In genomic region chr21:15993951-15994350, GRCh38 we compare ENCODE assay signal across 2 cellular contexts.
TF ChIP-seq lines count a peak whose summit lies in the region.

No MANE protein-coding gene starts in this region.

TF ChIP-seq in SK-N-SH treated with all-trans-retinoic acid at 6 μM for 48 hours, 23 proteins besides CTCF, POLR2A, EP300 and RAD21 (continued from another document):
- TF ChIP-seq CSRNP3 (CRISPR knock-in tag; IDR thresholded peaks at IDR 0.05) = 0 out of 2 replicates have a peak, but pooled peaks have one; percentile 43
- no peak for TF ChIP-seq OSR1 (CRISPR knock-in tag; IDR thresholded peaks at IDR 0.05)
- TF ChIP-seq SNAI2 (CRISPR knock-in tag; IDR thresholded peaks at IDR 0.05) = peak; percentile 62; the same call in 1 of the 2 replicates
- TF ChIP-seq ZC3H10 (CRISPR knock-in tag; IDR thresholded peaks at IDR 0.05) = peak; percentile 92; the same call in 1 of the 2 replicates
- no peak; the same call in 1 of the 2 replicates for TF ChIP-seq ZNF565 (CRISPR knock-in tag; conservative IDR thresholded peaks at IDR 0.05; ENCODE audit: low read depth)
- TF ChIP-seq CREB5 (CRISPR knock-in tag; IDR thresholded peaks at IDR 0.05; ENCODE audit: low read depth) = peak; percentile 84
- TF ChIP-seq ISL1 (CRISPR knock-in tag; IDR thresholded peaks at IDR 0.05) = peak; percentile 97
- no peak for TF ChIP-seq ZNF70 (CRISPR knock-in tag; IDR thresholded peaks at IDR 0.05)
- 0 out of 2 replicates have a peak, but pooled peaks have one; percentile 37 for TF ChIP-seq GLIS3 (CRISPR knock-in tag; IDR thresholded peaks at IDR 0.05)
- TF ChIP-seq ZFP3 (CRISPR knock-in tag; IDR thresholded peaks at IDR 0.05) = peak; percentile 76; the same call in 1 of the 2 replicates
- TF ChIP-seq BACH2 (CRISPR knock-in tag; IDR thresholded peaks at IDR 0.05; ENCODE audit: borderline replicate concordance) = no peak
- TF ChIP-seq TOX (CRISPR knock-in tag; IDR thresholded peaks at IDR 0.05; ENCODE audit: borderline replicate concordance) = no peak
- TF ChIP-seq POU6F1 (CRISPR knock-in tag; IDR thresholded peaks at IDR 0.05; ENCODE audit: borderline replicate concordance, low read depth) = no peak; the same call in 1 of the 2 replicates
- peak; percentile 12; the same call in 1 of the 2 replicates for TF ChIP-seq ESRRG (CRISPR knock-in tag; IDR thresholded peaks at IDR 0.05)
- no peak for TF ChIP-seq ZNF8 (CRISPR knock-in tag; IDR thresholded peaks at IDR 0.05)
- TF ChIP-seq TCF4 (CRISPR knock-in tag; IDR thresholded peaks at IDR 0.05; ENCODE audit: borderline replicate concordance) = 0 out of 2 replicates have a peak, but pooled peaks have one; percentile 54
- no peak for TF ChIP-seq RARB (CRISPR knock-in tag; IDR thresholded peaks at IDR 0.05)
- TF ChIP-seq CSDC2 (CRISPR knock-in tag; IDR thresholded peaks at IDR 0.05) = 0 out of 2 replicates have a peak, but pooled peaks have one; percentile 31

TF ChIP-seq in SK-N-SH, 30 proteins besides CTCF, POLR2A, EP300 and RAD21 (continued from another document):
- TF ChIP-seq REST (IDR thresholded peaks at IDR 0.05; ENCODE audit: low read depth, low read length) (no peak), ZBTB33 (IDR thresholded peaks at IDR 0.05; ENCODE audit: borderline replicate concordance, low read depth) (no peak), RCOR1 (IDR thresholded peaks at IDR 0.05; ENCODE audit: low read length) (no peak), USF2 (IDR thresholded peaks at IDR 0.05; ENCODE audit: borderline replicate concordance, low read depth, low read length) (no peak), JUND (IDR thresholded peaks at IDR 0.05) (no peak)
